In the genomic region with DNA sequence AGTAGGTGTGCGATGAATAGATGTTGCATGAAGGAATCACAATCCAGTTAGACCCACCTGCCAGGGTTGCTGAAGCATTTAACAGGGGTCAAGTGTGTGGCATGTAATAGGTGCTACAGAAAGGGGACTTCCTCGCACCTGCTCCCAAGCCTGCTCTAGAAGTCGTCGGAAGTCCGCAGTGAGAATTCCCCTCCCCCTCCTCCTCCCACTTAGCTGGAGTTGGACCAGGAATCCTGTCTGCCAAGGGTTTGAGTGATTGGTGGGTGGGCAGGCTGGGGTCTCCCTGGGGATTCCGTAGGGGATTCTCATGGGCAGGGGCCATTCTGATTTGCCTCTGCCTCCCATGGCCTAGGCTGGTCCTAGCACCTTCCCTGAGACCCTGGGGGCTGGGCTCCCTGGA, we compare ENCODE assay signal across 30 cellular contexts. TPM values are rescaled to one million over a fixed set of nuclear protein-coding genes. Genes with fewer than 3 reads are reported as not detected.
DNase-seq lines count a peak whose midpoint lies in the region; ATAC-seq, FAIRE-seq and TF ChIP-seq lines count a peak whose summit lies in the region.
"Had no signal": no experiment of that assay in that cellular context is flagged by ENCODE, and none has a peak within 500 bp of the region (broad histone marks: within the 10 kb centered on the region; RNA-seq: fewer than 3 reads in every experiment).

No MANE protein-coding gene starts in this region.

- H3K9me3 ChIP-seq in kidney (ENCODE audit: control insufficient read depth in 1 of 2, low read length in 2 of 2), result no peaks in the 10 kb centered on the region
- no peaks in the 10 kb centered on the region for H3K9me3 ChIP-seq in CD8-positive, alpha-beta T cell (ENCODE audit: low read length)
- H3K9me3 ChIP-seq: HAP-1 had no signal

- FAIRE-seq in kidney (lab: Jason Lieb, UNC), result no peak
- FAIRE-seq: G401.6 had no signal

- no peak for ATAC-seq in HG02970 (IDR thresholded peaks at IDR 0.05; ENCODE audit: low FRiP score, unreplicated experiment)
- no peak for ATAC-seq in CD8-positive, alpha-beta T cell
- ATAC-seq: Right ventricle myocardium inferior, T-cell had no signal

- no peaks in the 10 kb centered on the region for H3K36me3 Mint-ChIP-seq in CD8-positive, alpha-beta T cell
- H3K36me3 Mint-ChIP-seq: IgD-negative memory B cell, T-cell had no signal

- no peak overlapping the region for H3K27ac ChIP-seq in kidney (ENCODE audit: low read depth in 2 of 2, low read length in 2 of 2)
- H3K27ac ChIP-seq in CD8-positive, alpha-beta T cell (ENCODE audit: low read depth, low read length), result no peak overlapping the region
- H3K27ac ChIP-seq: C4-2B, GM23248, HL-60, KMS-11, PC-9 had no signal

- H3K27me3 ChIP-seq in CD8-positive, alpha-beta T cell (ENCODE audit: insufficient read depth, low read length), result no peaks in the 10 kb centered on the region

- H3K4me1 ChIP-seq in kidney (ENCODE audit: control insufficient read depth in 1 of 2, insufficient read depth in 1 of 2, low read depth in 1 of 2, low read length in 2 of 2), result peaks cover 0 to 2% of the 10 kb centered on the region in 2 donors
- no peaks in the 10 kb centered on the region for H3K4me1 ChIP-seq in CD8-positive, alpha-beta T cell (ENCODE audit: insufficient read depth, low read length)
- H3K4me1 ChIP-seq: HAP-1 had no signal

- no peak overlapping the region for H3K27ac Mint-ChIP-seq in CD8-positive, alpha-beta T cell
- H3K27ac Mint-ChIP-seq: IgD-negative memory B cell, T-cell had no signal

- DNase-seq in NCI-H146 (lab: John Stamatoyannopoulos, UW) (peak; percentile 21), NCI-H146 treated with DMSO at 0.1 percent for 48 hours (lab: John Stamatoyannopoulos, UW; ENCODE audit: unreplicated experiment) (no peak), ELF-1 (ENCODE audit: low read depth, low spot score) (peak; percentile 45), NCI-H2227 treated with DMSO at 0.1 percent for 48 hours (lab: John Stamatoyannopoulos, UW) (peak; percentile 23), kidney (peak; percentile 23), inferior parietal cortex (ENCODE audit: extremely low spot score) (no peak)
- DNase-seq in CD8-positive, alpha-beta T cell, result no peak
- DNase-seq: DMS153, GM23248, MM.1S, NCI-H1694 treated with DMSO at 0.1 percent for 48 hours, NCI-H2171 treated with DMSO at 0.1 percent for 48 hours, NCI-H446, NCI-H526, PC-9, T-cell had no signal

- no peak overlapping the region for H3K4me3 Mint-ChIP-seq in CD8-positive, alpha-beta T cell
- H3K4me3 Mint-ChIP-seq: IgD-negative memory B cell, T-cell had no signal

- no peak overlapping the region for H3K9ac ChIP-seq in kidney (ENCODE audit: low read length in 2 of 2)
- H3K9ac ChIP-seq: GM23248, KMS-11 had no signal

- no peak for TF ChIP-seq CTCF in kidney (IDR thresholded peaks at IDR 0.05; ENCODE audit: borderline replicate concordance, extremely low read depth, insufficient read depth)
- TF ChIP-seq CTCF in CD8-positive, alpha-beta T cell (IDR thresholded peaks at IDR 0.05), result no peak

- intact Hi-C loops in kidney (cut with DNase I), result no loop called here
- intact Hi-C loops in CD8-positive, alpha-beta T cell (cut with DNase I, micrococcal nuclease), result no loop called here

- peaks cover 54% of the 10 kb centered on the region for H3K27me3 Mint-ChIP-seq in CD8-positive, alpha-beta T cell (ENCODE audit: low read depth)

- no peak overlapping the region for H3K4me3 ChIP-seq in kidney (ENCODE audit: low read length in 2 of 2)
- no peak overlapping the region for H3K4me3 ChIP-seq in CD8-positive, alpha-beta T cell (ENCODE audit: low read depth, low read length)
- H3K4me3 ChIP-seq: GM23248, HAP-1, PC-9 had no signal

- H3K9me3 Mint-ChIP-seq in CD8-positive, alpha-beta T cell, result no peaks in the 10 kb centered on the region
- H3K9me3 Mint-ChIP-seq: IgD-negative memory B cell, T-cell had no signal

- POLR2A ChIA-PET in CD8-positive, alpha-beta T cell (lab: Charles Lee), result no interaction called here

- CTCF ChIA-PET in CD8-positive, alpha-beta T cell (lab: Charles Lee), result interaction anchor here (1.2 to 1.6 kb wide), 3 partner anchors 9 to 20 kb away, joined by 3 to 5 read pairs (median 4); no protein-coding TSS in a partner anchor

- peaks cover 3% of the 10 kb centered on the region for H3K4me1 Mint-ChIP-seq in CD8-positive, alpha-beta T cell (ENCODE audit: low read depth)

- H3K36me3 ChIP-seq in kidney (ENCODE audit: control insufficient read depth in 1 of 2, insufficient read depth in 2 of 2, low read length in 2 of 2), result no peaks in the 10 kb centered on the region
- H3K36me3 ChIP-seq in CD8-positive, alpha-beta T cell (ENCODE audit: insufficient read depth, low read length), result no peaks in the 10 kb centered on the region
- H3K36me3 ChIP-seq: HAP-1 had no signal

RNA-seq across cellular contexts. Expression of a gene that starts 10.3 kb away (rescaled TPM):
- not detected for total RNA-seq in kidney
- polyA plus RNA-seq in kidney (ENCODE audit: insufficient read depth, low read depth, low replicate concordance), result not detected
- not detected for total RNA-seq in CD8-positive, alpha-beta T cell
- total RNA-seq: A172; Daoy; GM23248; PC-9; Right ventricle myocardium inferior; RPMI7951; SK-MEL-5; T-cell; T-helper 2 cell treated with Interferon-gamma antibody and Interleukin-4, amounts not matched to agents 100 ng/mL and 5 ng/mL, for 36 hours had no signal
- polyA plus RNA-seq: AG04450, GM23248, IgD-negative memory B cell had no signal

RNA-seq across cellular contexts. Expression of a gene that starts 12.3 kb away (rescaled TPM):
- 17.4 TPM for total RNA-seq in kidney
- 51.1 TPM for polyA plus RNA-seq in kidney (ENCODE audit: insufficient read depth, low read depth, low replicate concordance)
- total RNA-seq in CD8-positive, alpha-beta T cell, result 1 to 10 TPM; 1.3 to 1.7 TPM

RNA-seq across cellular contexts. Expression of a gene that starts 55.2 kb away (rescaled TPM):
- 0.63 TPM for total RNA-seq in kidney
- 1.6 TPM for polyA plus RNA-seq in kidney (ENCODE audit: insufficient read depth, low read depth, low replicate concordance)
- total RNA-seq in CD8-positive, alpha-beta T cell, result not detected
- total RNA-seq: A172; GM23248; PC-9; SK-MEL-5; T-cell; T-helper 2 cell treated with Interferon-gamma antibody and Interleukin-4, amounts not matched to agents 100 ng/mL and 5 ng/mL, for 36 hours had no signal
- polyA plus RNA-seq: AG04450, GM23248, IgD-negative memory B cell had no signal

Comparison
In these comparisons a context has a peak if more than half of its experiments do, and no peak if none do; other contexts are left out.
1. DNase-seq: peak in NCI-H146 (single experiment), ELF-1 (single experiment), NCI-H2227 treated with DMSO at 0.1 percent for 48 hours (single experiment) and kidney (single experiment); none in NCI-H146 treated with DMSO at 0.1 percent for 48 hours (single experiment), inferior parietal cortex (single experiment) and CD8-positive, alpha-beta T cell (0 of 7).